Comparison of ENCODE assay signal across 9 cellular contexts in the genomic region with DNA sequence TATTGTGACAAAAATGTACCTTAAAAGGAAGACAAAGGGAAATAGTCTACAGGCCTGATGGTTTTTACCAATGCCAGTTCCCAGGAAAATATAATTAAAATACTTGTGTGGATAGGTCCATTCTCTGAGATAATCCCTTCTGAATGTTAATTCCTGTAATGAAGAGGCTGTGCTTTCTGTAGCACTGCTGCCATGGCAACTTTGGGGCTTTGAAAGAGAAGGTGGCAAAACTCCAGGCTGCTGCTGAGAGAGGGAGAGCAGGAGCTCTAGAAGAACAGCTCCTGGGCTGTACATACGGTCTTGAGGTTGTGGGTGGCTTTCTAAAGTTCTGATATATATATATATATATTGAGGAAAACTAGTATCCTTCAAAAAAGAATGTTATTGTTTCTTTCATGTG.
DNase-seq lines count a peak whose midpoint lies in the region; ATAC-seq and TF ChIP-seq lines count a peak whose summit lies in the region.
"Had no signal": no experiment of that assay in that cellular context is flagged by ENCODE, and none has a peak within 500 bp of the region (broad histone marks: within the 10 kb centered on the region; RNA-seq: fewer than 3 reads in every experiment).

No MANE protein-coding gene starts in this region.

- no peak overlapping the region for H4K5ac ChIP-seq in mesendoderm (ENCODE audit: low read length)

- H2BK5ac ChIP-seq in mesendoderm (ENCODE audit: low read length) = no peak overlapping the region

- no peak overlapping the region for H3K56ac ChIP-seq in mesendoderm (ENCODE audit: low read length)

- CTCF ChIA-PET in BJ (lab: Yijun Ruan, JAX) = no interaction called here
- CTCF ChIA-PET in CD4-positive, alpha-beta T cell (lab: Charles Lee) = no interaction called here

- no peak overlapping the region for H3K27ac ChIP-seq in mesendoderm (ENCODE audit: low read depth, low read length)
- no peak overlapping the region for H3K27ac ChIP-seq in CD4-positive, alpha-beta T cell (ENCODE audit: low read depth, low read length)

- DNase-seq in BJ (ENCODE audit: low read depth) (peak; percentile 26), NCI-H1417 treated with DMSO at 0.1 percent for 48 hours (lab: John Stamatoyannopoulos, UW) (peak; percentile 30), chondrocyte (ENCODE audit: low spot score) (no peak), mesendoderm (peak; percentile 95), T1000 (lab: John Stamatoyannopoulos, UW) (no peak), CD1c-positive myeloid dendritic cell (ENCODE audit: extremely low spot score) (no peak)
- no peak for DNase-seq in activated CD4-positive, alpha-beta T cell treated with anti-CD3 and anti-CD28 coated beads, Interleukin-2, amount 50 U/mL, for 4 hours
- no peak for DNase-seq in CD4-positive, alpha-beta T cell
- DNase-seq: activated naive CD8-positive, alpha-beta T cell treated with anti-CD3 and anti-CD28 coated beads, Interleukin-2, amount 50 U/mL, for 24 hours had no signal

- no peak overlapping the region for H2AK5ac ChIP-seq in mesendoderm (ENCODE audit: low read length)

- no peak for ATAC-seq in CD4-positive, alpha-beta T cell (ENCODE audit: poor library complexity)
- ATAC-seq: activated naive CD8-positive, alpha-beta T cell treated with anti-CD3 and anti-CD28 coated beads, Interleukin-2, amount 50 U/mL, for 24 hours had no signal

- no peaks in the 10 kb centered on the region for H3K9me3 Mint-ChIP-seq in chondrocyte (ENCODE audit: low read depth)
- H3K9me3 Mint-ChIP-seq in CD4-positive, alpha-beta T cell = no peaks in the 10 kb centered on the region
- H3K9me3 Mint-ChIP-seq: activated naive CD8-positive, alpha-beta T cell treated with anti-CD3 and anti-CD28 coated beads, Interleukin-2, amount 50 U/mL, for 24 hours had no signal

- H3K36me3 Mint-ChIP-seq in chondrocyte (ENCODE audit: low read depth) = peaks cover 9% of the 10 kb centered on the region
- peaks cover 11% of the 10 kb centered on the region for H3K36me3 Mint-ChIP-seq in CD4-positive, alpha-beta T cell (ENCODE audit: low read depth)

- no peaks in the 10 kb centered on the region for H3K27me3 ChIP-seq in BJ (ENCODE audit: control insufficient read depth, insufficient read depth, low read length)
- no peaks in the 10 kb centered on the region for H3K27me3 ChIP-seq in mesendoderm (ENCODE audit: insufficient read depth, low read length, poor library complexity)
- H3K27me3 ChIP-seq in CD4-positive, alpha-beta T cell (ENCODE audit: control insufficient read depth, insufficient read depth, low read length) = no peaks in the 10 kb centered on the region

- peaks cover 66% of the 10 kb centered on the region for H3K4me1 Mint-ChIP-seq in chondrocyte (ENCODE audit: low read depth)
- no peaks in the 10 kb centered on the region for H3K4me1 Mint-ChIP-seq in CD4-positive, alpha-beta T cell (ENCODE audit: low read depth)
- H3K4me1 Mint-ChIP-seq: activated naive CD8-positive, alpha-beta T cell treated with anti-CD3 and anti-CD28 coated beads, Interleukin-2, amount 50 U/mL, for 24 hours had no signal

- no peak overlapping the region for H3K23ac ChIP-seq in mesendoderm (ENCODE audit: low read length)

- no peak for TF ChIP-seq CTCF in BJ (IDR thresholded peaks at IDR 0.05; ENCODE audit: insufficient read depth, low read depth, low read length)
- TF ChIP-seq CTCF in chondrocyte (IDR thresholded peaks at IDR 0.05) = no peak
- TF ChIP-seq CTCF in CD4-positive, alpha-beta T cell (IDR thresholded peaks at IDR 0.05) = no peak

- no peak overlapping the region for H3K4me3 Mint-ChIP-seq in chondrocyte (ENCODE audit: unreplicated experiment)
- H3K4me3 Mint-ChIP-seq in CD4-positive, alpha-beta T cell = no peak overlapping the region
- H3K4me3 Mint-ChIP-seq: activated naive CD8-positive, alpha-beta T cell treated with anti-CD3 and anti-CD28 coated beads, Interleukin-2, amount 50 U/mL, for 24 hours had no signal

- H3K36me3 ChIP-seq in BJ (ENCODE audit: control insufficient read depth, insufficient read depth, low read length) (0 out of 2 replicates have a peak, but pooled peaks cover 2% of the 10 kb centered on the region), mesendoderm (ENCODE audit: control insufficient read depth, insufficient read depth, low read length) (no peaks in the 10 kb centered on the region)

- POLR2A ChIA-PET in BJ (lab: Charles Lee) = no interaction called here
- POLR2A ChIA-PET in CD4-positive, alpha-beta T cell (lab: Charles Lee) = no interaction called here

- H3K9ac ChIP-seq in mesendoderm (ENCODE audit: low read length) = no peak overlapping the region

- no peaks in the 10 kb centered on the region for H3K79me2 ChIP-seq in mesendoderm (ENCODE audit: control insufficient read depth, insufficient read depth, low read length)

- no peaks in the 10 kb centered on the region for H3K79me1 ChIP-seq in mesendoderm (ENCODE audit: low read length)

- H3K4me1 ChIP-seq in mesendoderm (ENCODE audit: control insufficient read depth, low read depth, low read length) = peaks cover 3% of the 10 kb centered on the region

- no peak overlapping the region for H2BK15ac ChIP-seq in mesendoderm (replicated peaks; ENCODE audit: low read depth)

- H3K18ac ChIP-seq in mesendoderm (ENCODE audit: low read length) = no peak overlapping the region

- no peaks in the 10 kb centered on the region for H3K9me3 ChIP-seq in CD4-positive, alpha-beta T cell (ENCODE audit: control insufficient read depth, low read length)

- peak overlapping the region; percentile 30 for H3K27ac Mint-ChIP-seq in chondrocyte (ENCODE audit: unreplicated experiment)
- H3K27ac Mint-ChIP-seq in CD4-positive, alpha-beta T cell = no peak overlapping the region
- H3K27ac Mint-ChIP-seq: activated naive CD8-positive, alpha-beta T cell treated with anti-CD3 and anti-CD28 coated beads, Interleukin-2, amount 50 U/mL, for 24 hours had no signal

- no peak overlapping the region for H3K4me3 ChIP-seq in BJ (ENCODE audit: low read depth, low read length)
- H3K4me3 ChIP-seq in mesendoderm (ENCODE audit: low read length) = no peak overlapping the region

- intact Hi-C loops in CD4-positive, alpha-beta T cell (cut with DNase I, micrococcal nuclease) = no loop called here

- H2BK120ac ChIP-seq in mesendoderm (ENCODE audit: low read depth, low read length) = no peak overlapping the region

- H4K8ac ChIP-seq in mesendoderm (ENCODE audit: low read depth, low read length) = no peak overlapping the region

- H3K4me2 ChIP-seq in mesendoderm (ENCODE audit: low read length) = no peak overlapping the region

- WGBS in mesendoderm (ENCODE audit: extremely low coverage, insufficient coverage, low lambda C conversion rate) = no CpG with 5 or more reads among the region's 1 CpG

- no peak overlapping the region for H3K4ac ChIP-seq in mesendoderm (ENCODE audit: low read depth, low read length)

- no peaks in the 10 kb centered on the region for H3K27me3 Mint-ChIP-seq in chondrocyte (ENCODE audit: low read depth)
- H3K27me3 Mint-ChIP-seq in CD4-positive, alpha-beta T cell = no peaks in the 10 kb centered on the region
- H3K27me3 Mint-ChIP-seq: activated naive CD8-positive, alpha-beta T cell treated with anti-CD3 and anti-CD28 coated beads, Interleukin-2, amount 50 U/mL, for 24 hours had no signal

Comparison
In these comparisons a context has a peak if more than half of its experiments do, and no peak if none do; other contexts are left out.
1. DNase-seq: peak in BJ (single experiment), NCI-H1417 treated with DMSO at 0.1 percent for 48 hours (single experiment) and mesendoderm (single experiment); none in chondrocyte (single experiment), activated CD4-positive, alpha-beta T cell treated with anti-CD3 and anti-CD28 coated beads, Interleukin-2, amount 50 U/mL, for 4 hours (0 of 2), CD4-positive, alpha-beta T cell (0 of 10), T1000 (single experiment) and CD1c-positive myeloid dendritic cell (single experiment).